1 cellular context compared by ENCODE assay signal in genomic region chr14:24181251-24182077, GRCh38.
TF ChIP-seq lines count a peak whose summit lies in the region.

No MANE protein-coding gene starts in this region.

TF ChIP-seq in HepG2, 621 proteins besides CTCF, POLR2A, EP300 and RAD21 (continued from another document):
- 0 out of 2 replicates have a peak, but pooled peaks have one; percentile 21 for TF ChIP-seq ZFP91 (CRISPR knock-in tag; IDR thresholded peaks at IDR 0.05; ENCODE audit: borderline replicate concordance)
- no peak for TF ChIP-seq SPEN (CRISPR knock-in tag; IDR thresholded peaks at IDR 0.05; ENCODE audit: low read depth)
- TF ChIP-seq AGO2 (optimal IDR thresholded peaks at IDR 0.05; ENCODE audit: low read depth, low read length) = peak; percentile 97
- TF ChIP-seq U2AF1 (optimal IDR thresholded peaks at IDR 0.05; ENCODE audit: low read depth, low read length) = no peak
- TF ChIP-seq BHLHE40 (IDR thresholded peaks at IDR 0.05; ENCODE audit: low read length) = no peak
- no peak for TF ChIP-seq ZFY (CRISPR knock-in tag; IDR thresholded peaks at IDR 0.05)
- no peak for TF ChIP-seq BCL3 (CRISPR knock-in tag; IDR thresholded peaks at IDR 0.05)
- no peak for TF ChIP-seq ZSCAN25 (CRISPR knock-in tag; IDR thresholded peaks at IDR 0.05)
- 0 out of 2 replicates have a peak, but pooled peaks have one; percentile 30 for TF ChIP-seq ZNF276 (CRISPR knock-in tag; IDR thresholded peaks at IDR 0.05; ENCODE audit: low read depth)
- no peak for TF ChIP-seq HMGA1 (CRISPR knock-in tag; conservative IDR thresholded peaks at IDR 0.05)
- 0 out of 2 replicates have a peak, but pooled peaks have one; percentile 22 for TF ChIP-seq BORCS8-MEF2B (CRISPR knock-in tag; IDR thresholded peaks at IDR 0.05)
- peak; percentile 59 for TF ChIP-seq RBFOX2 (IDR thresholded peaks at IDR 0.05; ENCODE audit: low read depth, low read length)
- 0 out of 2 replicates have a peak, but pooled peaks have one; percentile 12 for TF ChIP-seq NRL (CRISPR knock-in tag; IDR thresholded peaks at IDR 0.05; ENCODE audit: borderline replicate concordance)
- peak; percentile 20 for TF ChIP-seq POLR2AphosphoS2 (IDR thresholded peaks at IDR 0.05; ENCODE audit: low read depth, low read length)
- TF ChIP-seq, protein P1, sequence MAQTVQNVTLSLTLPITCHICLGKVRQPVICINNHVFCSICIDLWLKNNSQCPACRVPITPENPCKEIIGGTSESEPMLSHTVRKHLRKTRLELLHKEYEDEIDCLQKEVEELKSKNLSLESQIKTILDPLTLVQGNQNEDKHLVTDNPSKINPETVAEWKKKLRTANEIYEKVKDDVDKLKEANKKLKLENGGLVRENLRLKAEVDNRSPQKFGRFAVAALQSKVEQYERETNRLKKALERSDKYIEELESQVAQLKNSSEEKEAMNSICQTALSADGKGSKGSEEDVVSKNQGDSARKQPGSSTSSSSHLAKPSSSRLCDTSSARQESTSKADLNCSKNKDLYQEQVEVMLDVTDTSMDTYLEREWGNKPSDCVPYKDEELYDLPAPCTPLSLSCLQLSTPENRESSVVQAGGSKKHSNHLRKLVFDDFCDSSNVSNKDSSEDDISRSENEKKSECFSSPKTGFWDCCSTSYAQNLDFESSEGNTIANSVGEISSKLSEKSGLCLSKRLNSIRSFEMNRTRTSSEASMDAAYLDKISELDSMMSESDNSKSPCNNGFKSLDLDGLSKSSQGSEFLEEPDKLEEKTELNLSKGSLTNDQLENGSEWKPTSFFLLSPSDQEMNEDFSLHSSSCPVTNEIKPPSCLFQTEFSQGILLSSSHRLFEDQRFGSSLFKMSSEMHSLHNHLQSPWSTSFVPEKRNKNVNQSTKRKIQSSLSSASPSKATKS (CRISPR knock-in tag; IDR thresholded peaks at IDR 0.05) = no peak
- TF ChIP-seq ATF7 (IDR thresholded peaks at IDR 0.05) = no peak
- TF ChIP-seq ATF7 (CRISPR knock-in tag; IDR thresholded peaks at IDR 0.05) = 0 out of 2 replicates have a peak, but pooled peaks have one; percentile 32
- TF ChIP-seq, protein P2, sequence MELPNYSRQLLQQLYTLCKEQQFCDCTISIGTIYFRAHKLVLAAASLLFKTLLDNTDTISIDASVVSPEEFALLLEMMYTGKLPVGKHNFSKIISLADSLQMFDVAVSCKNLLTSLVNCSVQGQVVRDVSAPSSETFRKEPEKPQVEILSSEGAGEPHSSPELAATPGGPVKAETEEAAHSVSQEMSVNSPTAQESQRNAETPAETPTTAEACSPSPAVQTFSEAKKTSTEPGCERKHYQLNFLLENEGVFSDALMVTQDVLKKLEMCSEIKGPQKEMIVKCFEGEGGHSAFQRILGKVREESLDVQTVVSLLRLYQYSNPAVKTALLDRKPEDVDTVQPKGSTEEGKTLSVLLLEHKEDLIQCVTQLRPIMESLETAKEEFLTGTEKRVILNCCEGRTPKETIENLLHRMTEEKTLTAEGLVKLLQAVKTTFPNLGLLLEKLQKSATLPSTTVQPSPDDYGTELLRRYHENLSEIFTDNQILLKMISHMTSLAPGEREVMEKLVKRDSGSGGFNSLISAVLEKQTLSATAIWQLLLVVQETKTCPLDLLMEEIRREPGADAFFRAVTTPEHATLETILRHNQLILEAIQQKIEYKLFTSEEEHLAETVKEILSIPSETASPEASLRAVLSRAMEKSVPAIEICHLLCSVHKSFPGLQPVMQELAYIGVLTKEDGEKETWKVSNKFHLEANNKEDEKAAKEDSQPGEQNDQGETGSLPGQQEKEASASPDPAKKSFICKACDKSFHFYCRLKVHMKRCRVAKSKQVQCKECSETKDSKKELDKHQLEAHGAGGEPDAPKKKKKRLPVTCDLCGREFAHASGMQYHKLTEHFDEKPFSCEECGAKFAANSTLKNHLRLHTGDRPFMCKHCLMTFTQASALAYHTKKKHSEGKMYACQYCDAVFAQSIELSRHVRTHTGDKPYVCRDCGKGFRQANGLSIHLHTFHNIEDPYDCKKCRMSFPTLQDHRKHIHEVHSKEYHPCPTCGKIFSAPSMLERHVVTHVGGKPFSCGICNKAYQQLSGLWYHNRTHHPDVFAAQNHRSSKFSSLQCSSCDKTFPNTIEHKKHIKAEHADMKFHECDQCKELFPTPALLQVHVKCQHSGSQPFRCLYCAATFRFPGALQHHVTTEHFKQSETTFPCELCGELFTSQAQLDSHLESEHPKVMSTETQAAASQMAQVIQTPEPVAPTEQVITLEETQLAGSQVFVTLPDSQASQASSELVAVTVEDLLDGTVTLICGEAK (IDR thresholded peaks at IDR 0.05) = no peak
- TF ChIP-seq, protein P2 (CRISPR knock-in tag; IDR thresholded peaks at IDR 0.05) = 0 out of 2 replicates have a peak, but pooled peaks have one; percentile 24
TF ChIP-seq in HepG2: peak in this region for 19.
